In the genomic region with DNA sequence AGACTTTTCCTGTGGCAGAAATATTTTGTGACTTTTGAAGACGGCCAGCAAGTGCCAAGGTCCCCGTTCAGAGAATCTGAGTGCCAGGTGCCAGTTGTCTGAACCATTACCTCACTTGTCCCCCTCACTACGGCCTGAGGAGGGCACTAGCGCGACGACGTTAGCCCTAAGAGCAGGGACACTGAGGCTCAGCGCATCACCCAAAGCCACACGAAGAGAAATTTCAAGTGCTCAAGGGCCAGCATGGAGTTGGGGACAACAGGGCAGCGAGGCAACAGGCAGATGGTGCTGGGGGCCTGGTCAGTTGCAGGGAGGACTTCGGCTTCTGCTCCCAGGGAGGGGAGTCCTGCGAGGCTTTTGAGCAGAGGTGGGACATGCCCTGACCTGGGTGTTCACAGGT, we compare ENCODE assay signal across 1 cellular context.
A peak's percentile ranks its signal among the peaks of the same experiment; 100 is the strongest.
TF ChIP-seq lines count a peak whose summit lies in the region.

No MANE protein-coding gene starts in this region.

TF ChIP-seq in HepG2, 621 proteins besides CTCF, POLR2A, EP300 and RAD21:
- TF ChIP-seq ZEB1 (IDR thresholded peaks at IDR 0.05; ENCODE audit: insufficient replicate concordance, low read depth): no peak
- peak; percentile 90 for TF ChIP-seq RBM22 (optimal IDR thresholded peaks at IDR 0.05; ENCODE audit: low read length)
- 0 out of 2 replicates have a peak, but pooled peaks have one; percentile 30 for TF ChIP-seq NFATC3 (CRISPR knock-in tag; IDR thresholded peaks at IDR 0.05)
- peak; percentile 86 for TF ChIP-seq AGO2 (optimal IDR thresholded peaks at IDR 0.05; ENCODE audit: low read depth, low read length)
- no peak for TF ChIP-seq FOXJ3 (CRISPR knock-in tag; IDR thresholded peaks at IDR 0.05; ENCODE audit: borderline replicate concordance)
- TF ChIP-seq ERF (CRISPR knock-in tag; IDR thresholded peaks at IDR 0.05): no peak
- 0 out of 2 replicates have a peak, but pooled peaks have one; percentile 47 for TF ChIP-seq SSRP1 (CRISPR knock-in tag; IDR thresholded peaks at IDR 0.05)
- TF ChIP-seq ATF7 (IDR thresholded peaks at IDR 0.05): no peak
- 0 out of 2 replicates have a peak, but pooled peaks have one; percentile 20 for TF ChIP-seq ATF7 (CRISPR knock-in tag; IDR thresholded peaks at IDR 0.05)
